8 cellular contexts compared by ENCODE assay signal in the genomic region with DNA sequence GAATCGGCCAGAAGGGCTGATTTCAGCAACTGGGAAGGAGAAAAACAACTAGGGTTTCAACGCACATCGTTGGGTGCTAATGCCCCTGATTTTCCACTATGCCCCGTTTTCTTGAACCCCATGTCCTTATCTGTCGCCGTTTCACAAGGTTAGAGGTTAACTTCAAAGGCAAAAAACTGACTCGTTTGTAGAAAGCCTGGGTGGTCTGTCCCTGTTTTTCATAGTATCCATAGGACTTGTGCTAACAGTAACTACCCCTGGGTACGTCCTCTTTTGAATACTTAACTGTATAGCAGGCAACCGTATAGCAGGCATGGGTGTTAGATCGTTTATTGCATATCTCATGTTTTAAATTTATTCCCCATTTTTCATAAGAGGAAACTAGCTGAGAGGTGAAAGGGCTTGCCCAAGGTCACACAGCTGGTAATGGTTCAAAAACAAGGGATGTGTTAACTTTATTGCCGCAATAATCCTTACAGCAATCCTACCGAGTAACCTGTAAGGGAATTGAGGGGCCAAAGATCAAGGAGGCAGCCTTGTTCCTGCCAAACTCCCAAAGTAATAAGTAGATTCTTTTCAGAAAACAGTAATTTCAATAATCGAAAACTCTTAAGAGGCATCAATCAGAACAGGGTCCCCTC. TPM values are rescaled to one million over a fixed set of nuclear protein-coding genes. Genes with fewer than 3 reads are reported as not detected.
DNase-seq lines count a peak whose midpoint lies in the region; ATAC-seq, FAIRE-seq and TF ChIP-seq lines count a peak whose summit lies in the region.

No MANE protein-coding gene starts in this region.

- CTCF ChIA-PET in OCI-LY7 (lab: Charles Lee; ENCODE audit: unreplicated experiment), result no interaction called here

- FAIRE-seq in pancreas (lab: Jason Lieb, UNC), result no peak

- H3K27me3 Mint-ChIP-seq in endothelial cell (ENCODE audit: unreplicated experiment), result peaks cover 3% of the 10 kb centered on the region

- ATAC-seq in pancreas (no peak), GM19324 (IDR thresholded peaks at IDR 0.05; ENCODE audit: low FRiP score, unreplicated experiment) (no peak), HG03025 (IDR thresholded peaks at IDR 0.05; ENCODE audit: low FRiP score, unreplicated experiment) (no peak), HG03045 (IDR thresholded peaks at IDR 0.05; ENCODE audit: unreplicated experiment) (no peak)

- no peaks in the 10 kb centered on the region for H3K9me2 ChIP-seq in OCI-LY7 (ENCODE audit: insufficient read depth, low read length)

- H3K27me3 ChIP-seq in pancreas, result no peaks in the 10 kb centered on the region

- 3 to 7% methylated on average over 13 of the region's 13 CpGs for WGBS in pancreas, 2 donors

- BruUV-seq in OCI-LY7 (replicated peaks; lab: Mats Ljungman, UMichigan), result TSS peak; percentile 78

- H3K36me3 ChIP-seq in OCI-LY7 (ENCODE audit: insufficient read depth, low read length), result no peaks in the 10 kb centered on the region
- no peaks in the 10 kb centered on the region for H3K36me3 ChIP-seq in pancreas

- H4K20me1 ChIP-seq in OCI-LY7 (ENCODE audit: insufficient read depth, low read length), result no peaks in the 10 kb centered on the region

- peaks cover 7% of the 10 kb centered on the region for H3K36me3 Mint-ChIP-seq in endothelial cell (ENCODE audit: low read depth, unreplicated experiment)

- H3K4me1 Mint-ChIP-seq in endothelial cell (ENCODE audit: unreplicated experiment), result peaks cover 8% of the 10 kb centered on the region

- H3K4me3 ChIP-seq in OCI-LY7 (ENCODE audit: low read depth, low read length, poor library complexity, severe bottlenecking) (peak overlapping the region; percentile 77), pancreas (peak overlapping the region; percentile 79 to 86 (median 81))

- no peaks in the 10 kb centered on the region for H3K9me3 Mint-ChIP-seq in endothelial cell (ENCODE audit: unreplicated experiment)

- H3K9me3 ChIP-seq in OCI-LY7 (ENCODE audit: low read length) (no peaks in the 10 kb centered on the region), pancreas (no peaks in the 10 kb centered on the region)

- intact Hi-C loops in OCI-LY7 (cut with micrococcal nuclease; ENCODE audit: unreplicated experiment) (loop anchor here (5.0 kb wide), 1 partner anchor 105 kb away; no protein-coding TSS in a partner anchor), pancreas (cut with DNase I) (no loop called here)

- peak overlapping the region; percentile 57 for H2AFZ ChIP-seq in OCI-LY7 (ENCODE audit: low read length)

- peak overlapping the region; percentile 84 for H3K4me2 ChIP-seq in OCI-LY7 (ENCODE audit: low read length)

- in situ Hi-C loops in G401 (cut with HindIII; ENCODE audit: low sequenced_read_pairs), result no loop called here

- POLR2A ChIA-PET in OCI-LY7 (lab: Charles Lee), result interaction anchor here (2.1 kb wide), 1 partner anchor 26 kb away, joined by 7 read pairs; no protein-coding TSS in a partner anchor

- H3K4me3 Mint-ChIP-seq in endothelial cell (ENCODE audit: unreplicated experiment), result peak overlapping the region; percentile 91

- H3K4me1 ChIP-seq in OCI-LY7 (ENCODE audit: insufficient read depth, low read length, poor library complexity, severe bottlenecking), result peaks cover 50% of the 10 kb centered on the region
- H3K4me1 ChIP-seq in pancreas, result peaks cover 6 to 32% (median 21%) of the 10 kb centered on the region in 3 donors

- peaks cover 26% of the 10 kb centered on the region; the same call in 1 of the 2 replicates for H3K79me2 ChIP-seq in OCI-LY7 (ENCODE audit: insufficient read depth, low read depth, low read length)

- no peak overlapping the region for H3K27ac Mint-ChIP-seq in endothelial cell (ENCODE audit: unreplicated experiment)

- TF ChIP-seq CTCF in OCI-LY7 (conservative IDR thresholded peaks at IDR 0.05; ENCODE audit: low read length) (no peak), endothelial cell (IDR thresholded peaks at IDR 0.05; ENCODE audit: unreplicated experiment) (no peak), pancreas (IDR thresholded peaks at IDR 0.05) (no peak)

- H3K27ac ChIP-seq in OCI-LY7 (ENCODE audit: low read depth, low read length, poor library complexity, severe bottlenecking), result no peak overlapping the region
- peak overlapping the region; percentile 86 to 95 (median 92) for H3K27ac ChIP-seq in pancreas

- peak; percentile 14 for DNase-seq in G401 (ENCODE audit: low spot score)
- peak; percentile 24 for DNase-seq in OCI-LY7 (ENCODE audit: low spot score)
- no peak for DNase-seq in endothelial cell (ENCODE audit: low spot score)
- DNase-seq in pancreas, result no peak
- DNase-seq in NCI-H1417 treated with DMSO at 0.1 percent for 48 hours (lab: John Stamatoyannopoulos, UW), result no peak

RNA-seq across cellular contexts. Expression of gene MGAT4A, which starts 0.9 kb away (rescaled TPM):
- total RNA-seq in G401 (2014; rRNA removed; shearing (Covaris generic)), result 3.0 and 4.4 TPM in 2 replicates
- total RNA-seq in OCI-LY7 (2014; rRNA removed; shearing (Covaris generic)), result 7.7 and 10.1 TPM in 2 replicates
- 9.5 and 15.4 TPM in 2 replicates for total RNA-seq in OCI-LY7 (2022)
- 7.3 TPM for total RNA-seq in endothelial cell (ENCODE audit: unreplicated experiment)
- total RNA-seq in pancreas, result 10 to 100 TPM; 56.0 to 72.1 (median 59.4) TPM
- polyA plus RNA-seq in pancreas, result 10 to 100 TPM; 14.1 to 21.0 TPM

Comparison
In these comparisons a context has a peak if more than half of its experiments do, and no peak if none do; other contexts are left out.
1. DNase-seq: peak in G401 (single experiment) and OCI-LY7 (single experiment); none in endothelial cell (single experiment), pancreas (0 of 6) and NCI-H1417 treated with DMSO at 0.1 percent for 48 hours (single experiment).